ENCODE assay signal across 21 cellular contexts in genomic region chr12:2429032-2429431, GRCh38.
A peak's percentile ranks its signal among the peaks of the same experiment; 100 is the strongest.
DNase-seq lines count a peak whose midpoint lies in the region; ATAC-seq and TF ChIP-seq lines count a peak whose summit lies in the region.
"Had no signal": no experiment of that assay in that cellular context is flagged by ENCODE, and none has a peak within 500 bp of the region (broad histone marks: within the 10 kb centered on the region; RNA-seq: fewer than 3 reads in every experiment).

No MANE protein-coding gene starts in this region.

- no peak overlapping the region for H3K27ac ChIP-seq in upper lobe of right lung
- H3K27ac ChIP-seq: cardiac muscle cell, dorsolateral prefrontal cortex, gastrocnemius medialis, pancreas, testis had no signal

- H3K36me3 ChIP-seq in upper lobe of right lung: no peaks in the 10 kb centered on the region
- H3K36me3 ChIP-seq: cardiac muscle cell, gastrocnemius medialis, pancreas had no signal

- no peak for ATAC-seq in upper lobe of right lung
- ATAC-seq: gastrocnemius medialis; naive thymus-derived CD8-positive, alpha-beta T cell; pancreas; PC-3 had no signal

- no peaks in the 10 kb centered on the region for H3K4me1 ChIP-seq in upper lobe of right lung
- H3K4me1 ChIP-seq: gastrocnemius medialis, pancreas, testis had no signal

- no peaks in the 10 kb centered on the region for H3K27me3 ChIP-seq in upper lobe of right lung
- H3K27me3 ChIP-seq: cardiac muscle cell, dorsolateral prefrontal cortex, gastrocnemius medialis, pancreas, testis had no signal

- no peak overlapping the region for H3K4me3 ChIP-seq in upper lobe of right lung
- H3K4me3 ChIP-seq: cardiac muscle cell, dorsolateral prefrontal cortex, gastrocnemius medialis, pancreas, testis had no signal

- intact Hi-C loops in upper lobe of right lung (cut with DNase I): no loop called here

- peak; percentile 1 for DNase-seq in HCEC 1CT
- peak; percentile 25 for DNase-seq in NCI-H82 treated with DMSO at 0.1 percent for 48 hours (lab: John Stamatoyannopoulos, UW; ENCODE audit: unreplicated experiment)
- peak; percentile 57 for DNase-seq in fibroblast of peridontal ligament (ENCODE audit: extremely low read depth)
- DNase-seq in upper lobe of right lung: peak; percentile 1
- DNase-seq in NCI-H1048 (lab: John Stamatoyannopoulos, UW): no peak
- no peak for DNase-seq in MV-4-11 (lab: John Stamatoyannopoulos, UW)
- DNase-seq in NOMO-1 treated with DMSO at 0.1 percent for 48 hours (lab: John Stamatoyannopoulos, UW; ENCODE audit: unreplicated experiment): no peak
- DNase-seq: activated CD4-positive, alpha-beta T cell treated with anti-CD3 and anti-CD28 coated beads, Interleukin-2, amount 10 ng/mL, durations not matched to agents 7 days and 5 days; COR-L47; DMS79 treated with DMSO at 0.1 percent for 48 hours; gastrocnemius medialis; Karpas-422; mammary epithelial cell; naive thymus-derived CD8-positive, alpha-beta T cell; NCI-H1105; NCI-H526; pancreas; PC-3; testis had no signal

- no peaks in the 10 kb centered on the region for H3K9me3 ChIP-seq in upper lobe of right lung
- H3K9me3 ChIP-seq: gastrocnemius medialis, pancreas, testis had no signal

- no peak for TF ChIP-seq CTCF in upper lobe of right lung (IDR thresholded peaks at IDR 0.05)

Comparison
In these comparisons a context has a peak if more than half of its experiments do, and no peak if none do; other contexts are left out.
1. DNase-seq: peak in HCEC 1CT (single experiment), NCI-H82 treated with DMSO at 0.1 percent for 48 hours (single experiment), fibroblast of peridontal ligament (single experiment) and upper lobe of right lung (single experiment); none in NCI-H1048 (single experiment), MV-4-11 (single experiment) and NOMO-1 treated with DMSO at 0.1 percent for 48 hours (single experiment).